ENCODE assay signal across 9 cellular contexts in the genomic region with DNA sequence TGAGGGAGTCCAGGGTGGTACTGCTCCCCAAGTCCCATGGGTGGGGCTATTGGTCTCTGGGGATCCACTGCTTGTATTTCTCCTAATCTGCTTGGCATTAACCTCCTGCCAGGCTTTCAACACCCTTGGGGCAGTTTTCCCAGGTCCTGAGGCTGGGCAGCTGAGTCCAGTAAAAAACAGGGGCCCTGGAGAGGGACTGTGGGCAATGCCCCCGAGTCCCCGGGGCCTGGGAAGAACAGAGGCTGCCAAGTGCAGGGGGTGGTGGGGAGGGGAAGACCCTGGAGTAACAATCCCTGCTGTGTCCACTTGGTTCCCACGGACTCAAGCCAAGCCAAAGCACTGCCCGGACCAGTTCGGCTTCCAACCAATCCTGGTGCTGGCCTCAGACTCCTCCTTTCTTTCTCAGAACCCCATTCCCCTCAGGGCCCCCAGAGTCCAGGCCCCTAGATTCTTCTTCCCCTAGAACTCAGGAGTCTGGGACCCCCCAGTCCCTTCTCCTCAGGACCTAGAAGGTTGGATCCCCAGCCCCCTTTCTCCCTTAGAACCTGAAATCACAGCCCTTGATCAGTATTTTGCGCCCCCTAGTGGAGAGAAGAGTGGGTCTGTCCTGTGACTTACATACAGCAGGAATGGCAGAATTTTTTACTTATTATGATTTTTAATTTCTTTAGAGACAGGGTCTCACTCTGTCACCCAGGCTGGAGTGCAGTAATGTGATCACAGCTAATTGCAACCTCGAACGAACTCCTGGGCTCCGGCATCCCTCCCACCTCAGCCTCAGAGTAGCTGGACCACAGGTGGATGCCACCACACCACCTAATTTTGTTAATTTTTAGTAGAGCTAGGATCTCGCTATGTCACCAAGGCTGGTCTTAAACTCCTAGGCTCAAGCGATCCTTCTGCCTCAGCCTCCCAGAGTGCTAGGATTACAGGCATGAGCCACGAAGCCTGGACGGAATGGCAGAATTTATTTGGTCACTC. TPM values are rescaled to one million over a fixed set of nuclear protein-coding genes. Genes with fewer than 3 reads are reported as not detected.
DNase-seq lines count a peak whose midpoint lies in the region; ATAC-seq and TF ChIP-seq lines count a peak whose summit lies in the region.
"Had no signal": no experiment of that assay in that cellular context is flagged by ENCODE, and none has a peak within 500 bp of the region (broad histone marks: within the 10 kb centered on the region; RNA-seq: fewer than 3 reads in every experiment).

No MANE protein-coding gene starts in this region.

- no peaks in the 10 kb centered on the region for H3K36me3 Mint-ChIP-seq in neural crest cell (ENCODE audit: low read depth)

- peaks cover 29% of the 10 kb centered on the region for H3K4me1 Mint-ChIP-seq in neural crest cell

- no peak for ATAC-seq in HG03039 (IDR thresholded peaks at IDR 0.05; ENCODE audit: unreplicated experiment)

- H3K27ac Mint-ChIP-seq in neural crest cell (ENCODE audit: unreplicated experiment): peak overlapping the region; percentile 43
- H3K27ac Mint-ChIP-seq: T-helper 1 cell treated with Interleukin-12 subunit alpha and Interleukin-12 subunit beta and Interleukin-4 antibody, amounts not matched to agents 30 μg/mL and 1 μg/mL, for 36 hours had no signal

- no peaks in the 10 kb centered on the region for H3K36me3 ChIP-seq in NT2/D1 (ENCODE audit: insufficient read depth, insufficient read length, low read length)
- peaks cover 13% of the 10 kb centered on the region for H3K36me3 ChIP-seq in suprapubic skin

- 47% methylated on average over 13 of the region's 13 CpGs for WGBS in suprapubic skin

- H3K27me3 ChIP-seq in NT2/D1 (ENCODE audit: insufficient read depth, insufficient read length) (no peaks in the 10 kb centered on the region), suprapubic skin (no peaks in the 10 kb centered on the region)

- H3K4me3 Mint-ChIP-seq in neural crest cell: peak overlapping the region; percentile 76
- H3K4me3 Mint-ChIP-seq: T-helper 1 cell treated with Interleukin-12 subunit alpha and Interleukin-12 subunit beta and Interleukin-4 antibody, amounts not matched to agents 30 μg/mL and 1 μg/mL, for 36 hours had no signal

- peak; percentile 92 for TF ChIP-seq CTCF in neural crest cell (conservative IDR thresholded peaks at IDR 0.05)
- TF ChIP-seq CTCF in suprapubic skin (IDR thresholded peaks at IDR 0.05): peak; percentile 69 to 82

- H3K9ac ChIP-seq in NT2/D1 (ENCODE audit: insufficient read length, low read depth): peak overlapping the region; percentile 32

- DNase-seq in COLO668 (lab: John Stamatoyannopoulos, UW; ENCODE audit: unreplicated experiment): peak; percentile 47
- peak; percentile 40 for DNase-seq in HT1080 (ENCODE audit: low read depth)
- DNase-seq in NT2/D1 (ENCODE audit: low read depth, low spot score): peak; percentile 49
- peak; percentile 44 for DNase-seq in activated T-cell treated with anti-CD3 and anti-CD28 coated beads for 1 hour (ENCODE audit: low read depth)
- peak; percentile 81 to 89 for DNase-seq in erythroblast (lab: John Stamatoyannopoulos, UW)
- peak; percentile 64 for DNase-seq in neural crest cell (ENCODE audit: low read depth, low spot score)
- DNase-seq in suprapubic skin (ENCODE audit: low spot score in 2 of 2): peak in 1 of 2 donors; percentile 73

- TF ChIP-seq POLR2A in erythroblast (IDR thresholded peaks at IDR 0.05; ENCODE audit: low read length) (no peak), suprapubic skin (IDR thresholded peaks at IDR 0.05) (no peak)

- H3K9me3 Mint-ChIP-seq in neural crest cell: no peaks in the 10 kb centered on the region
- H3K9me3 Mint-ChIP-seq: T-helper 1 cell treated with Interleukin-12 subunit alpha and Interleukin-12 subunit beta and Interleukin-4 antibody, amounts not matched to agents 30 μg/mL and 1 μg/mL, for 36 hours had no signal

- H3K27ac ChIP-seq in suprapubic skin: peak overlapping the region; percentile 38

- no peak for TF ChIP-seq EP300 in suprapubic skin (IDR thresholded peaks at IDR 0.05)

- peaks cover 2% of the 10 kb centered on the region for H3K27me3 Mint-ChIP-seq in neural crest cell (ENCODE audit: low read depth)

- H3K4me1 ChIP-seq in NT2/D1 (ENCODE audit: insufficient read depth, insufficient read length): peaks cover 7% of the 10 kb centered on the region
- peaks cover 30% of the 10 kb centered on the region for H3K4me1 ChIP-seq in suprapubic skin

- H3K4me3 ChIP-seq in NT2/D1 (ENCODE audit: insufficient read length, low read depth) (no peak overlapping the region), suprapubic skin (no peak overlapping the region)

- no peaks in the 10 kb centered on the region for H3K9me3 ChIP-seq in NT2/D1 (ENCODE audit: insufficient read depth, low read length)
- H3K9me3 ChIP-seq in suprapubic skin: no peaks in the 10 kb centered on the region

RNA-seq across cellular contexts. Expression of gene CLPTM1, which starts 3.7 kb away (rescaled TPM):
- 34.2 and 51.5 TPM in 2 replicates for total RNA-seq in HT1080 (2014; rRNA removed; shearing (Covaris generic))
- 52.2 and 58.0 TPM in 2 replicates for polyA plus RNA-seq in HT1080 (2015; cell fraction: cytosol; rRNA removed)
- polyA plus RNA-seq in HT1080 (2015; cell fraction: nucleus; rRNA removed): 101 and 107 TPM in 2 replicates
- total RNA-seq in neural crest cell (89.9 and 93.2 TPM in 2 replicates), suprapubic skin (100 to 1,000 TPM in 2 of 4 donors, 10 to 100 TPM in 2; 86.2 to 137 (median 97.5) TPM)

RNA-seq across cellular contexts. Expression of gene APOC2, which starts 5.6 kb away (rescaled TPM):
- total RNA-seq in HT1080 (2014; rRNA removed; shearing (Covaris generic)): not detected in 2 replicates
- polyA plus RNA-seq in HT1080 (2015; cell fraction: cytosol; rRNA removed): not detected in 2 replicates
- polyA plus RNA-seq in HT1080 (2015; cell fraction: nucleus; rRNA removed): not detected in 2 replicates
- not detected in 2 replicates for total RNA-seq in neural crest cell
- 1 to 10 TPM in 2 of 4 donors, not detected in 2; 2.7 to 9.7 TPM for total RNA-seq in suprapubic skin

RNA-seq across cellular contexts. Expression of gene APOC4, which starts 9.4 kb away (rescaled TPM):
- total RNA-seq in HT1080 (2014; rRNA removed; shearing (Covaris generic)): not detected in 2 replicates
- not detected in 2 replicates for polyA plus RNA-seq in HT1080 (2015; cell fraction: cytosol; rRNA removed)
- polyA plus RNA-seq in HT1080 (2015; cell fraction: nucleus; rRNA removed): not detected in 2 replicates
- total RNA-seq in neural crest cell: not detected in 2 replicates
- total RNA-seq in suprapubic skin: not detected

RNA-seq across cellular contexts. Expression of gene APOC1, which starts 37.1 kb away (rescaled TPM):
- total RNA-seq in HT1080 (2014; rRNA removed; shearing (Covaris generic)): 0.37 and 2.7 TPM in 2 replicates
- 0.44 and 21.9 TPM in 2 replicates for polyA plus RNA-seq in HT1080 (2015; cell fraction: cytosol; rRNA removed)
- polyA plus RNA-seq in HT1080 (2015; cell fraction: nucleus; rRNA removed): 0.43 TPM in 1 of 2 replicates, not detected in the other
- total RNA-seq in neural crest cell: 24.9 and 25.4 TPM in 2 replicates
- 10 to 100 TPM; 38.6 to 58.3 (median 47.7) TPM for total RNA-seq in suprapubic skin

RNA-seq across cellular contexts. Expression of gene APOE, which starts 45.9 kb away (rescaled TPM):
- total RNA-seq in HT1080 (2014; rRNA removed; shearing (Covaris generic)): 1.4 and 1.9 TPM in 2 replicates
- polyA plus RNA-seq in HT1080 (2015; cell fraction: cytosol; rRNA removed): 0.88 and 2.1 TPM in 2 replicates
- 1.5 and 2.5 TPM in 2 replicates for polyA plus RNA-seq in HT1080 (2015; cell fraction: nucleus; rRNA removed)
- total RNA-seq in neural crest cell: 12.2 and 13.1 TPM in 2 replicates
- 100 to 1,000 TPM; 418 to 859 (median 594) TPM for total RNA-seq in suprapubic skin
